In the genomic region with DNA sequence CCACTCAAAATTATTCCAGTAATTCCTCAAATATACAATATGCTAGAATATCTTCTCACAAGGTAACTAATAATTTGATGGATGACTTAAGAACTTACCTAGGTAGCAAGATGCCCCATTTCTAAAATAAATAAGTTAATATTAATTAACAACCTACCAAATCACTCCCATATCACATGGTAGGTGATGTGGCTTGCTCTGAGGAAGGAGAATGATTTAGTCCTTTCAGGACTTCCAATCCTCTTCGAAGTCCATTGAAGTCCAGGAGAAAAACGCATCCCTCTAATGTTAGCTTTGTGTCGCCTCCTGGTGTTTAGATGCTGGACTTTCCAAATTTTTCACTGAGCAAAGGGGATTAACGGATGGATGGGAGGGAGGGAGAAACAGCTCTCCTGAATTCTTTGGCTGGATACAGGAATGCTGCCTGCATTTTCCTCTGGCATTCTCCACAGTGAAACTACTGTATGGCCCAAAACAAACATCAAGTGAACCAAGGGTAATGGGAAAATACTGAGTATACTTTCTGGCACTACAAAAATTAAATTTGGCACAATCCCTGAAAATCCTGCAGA, we compare ENCODE assay signal across 11 cellular contexts. TPM values are rescaled to one million over a fixed set of nuclear protein-coding genes. Genes with fewer than 3 reads are reported as not detected.
A peak's percentile ranks its signal among the peaks of the same experiment; 100 is the strongest.
DNase-seq lines count a peak whose midpoint lies in the region; ATAC-seq and TF ChIP-seq lines count a peak whose summit lies in the region.
"Had no signal": no experiment of that assay in that cellular context is flagged by ENCODE, and none has a peak within 500 bp of the region (broad histone marks: within the 10 kb centered on the region; RNA-seq: fewer than 3 reads in every experiment).

No MANE protein-coding gene starts in this region.

- TF ChIP-seq POLR2A in lower leg skin (IDR thresholded peaks at IDR 0.05) = no peak

- H3K27me3 ChIP-seq in heart right ventricle = no peaks in the 10 kb centered on the region
- H3K27me3 ChIP-seq in tibial artery = no peaks in the 10 kb centered on the region
- H3K27me3 ChIP-seq: BLaER1 treated with 17β-estradiol and CSF1 and Interleukin-3, amounts not matched to agents 10 nM and 100 nM had no signal

- 0 out of 2 replicates have a peak, but pooled peaks have one; percentile 13 for TF ChIP-seq CTCF in WTC11 (IDR thresholded peaks at IDR 0.05)
- peak in 5 of 9 donors; percentile 14 to 43 (median 29) for TF ChIP-seq CTCF in heart right ventricle (IDR thresholded peaks at IDR 0.05)
- TF ChIP-seq CTCF in tibial artery (IDR thresholded peaks at IDR 0.05) = peak; percentile 19 to 30
- no peak for TF ChIP-seq CTCF in lower leg skin (IDR thresholded peaks at IDR 0.05)

- intact Hi-C loops in heart right ventricle (cut with DNase I) = loop anchor here in 4 of 10 donors (5.0 to 10.0 kb wide), 2 partner anchors 132 to 134 kb away; no protein-coding TSS in a partner anchor
- intact Hi-C loops in tibial artery (cut with DNase I; ENCODE audit: low total_unique reads) = no loop called here
- intact Hi-C loops in lower leg skin (cut with DNase I; ENCODE audit: low total_unique reads) = no loop called here

- H3K36me3 ChIP-seq in heart right ventricle (no peaks in the 10 kb centered on the region), tibial artery (no peaks in the 10 kb centered on the region)
- H3K36me3 ChIP-seq: BLaER1 treated with 17β-estradiol and CSF1 and Interleukin-3, amounts not matched to agents 10 nM and 100 nM had no signal

- POLR2A ChIA-PET in WTC11 (lab: Charles Lee) = interaction anchor here (1.0 kb wide), 1 partner anchor 11 kb away, joined by 3 read pairs; no protein-coding TSS in a partner anchor

- peaks cover 35% of the 10 kb centered on the region for H3K4me1 Mint-ChIP-seq in WTC11

- H3K27ac ChIP-seq in heart right ventricle = no peak overlapping the region
- no peak overlapping the region for H3K27ac ChIP-seq in tibial artery
- H3K27ac ChIP-seq: BLaER1 treated with 17β-estradiol and CSF1 and Interleukin-3, amounts not matched to agents 10 nM and 100 nM had no signal

- H3K4me3 Mint-ChIP-seq in WTC11 = no peak overlapping the region
- H3K4me3 Mint-ChIP-seq: activated CD8-positive, alpha-beta T cell treated with anti-CD3 and anti-CD28 coated beads for 36 hours; nephron progenitor cell had no signal

- H3K4me1 ChIP-seq in heart right ventricle (peaks cover 0 to 46% (median 28%) of the 10 kb centered on the region in 9 donors), tibial artery (peaks cover 0 to 48% (median 26%) of the 10 kb centered on the region in 4 donors)

- CTCF ChIA-PET in WTC11 (lab: Charles Lee) = interaction anchor here (0.6 to 3.1 kb wide), 18 partner anchors 9 to 626 kb away, joined by 3 to 19 read pairs (median 4); no protein-coding TSS in a partner anchor

- no peak overlapping the region for H3K27ac Mint-ChIP-seq in WTC11
- H3K27ac Mint-ChIP-seq: activated CD8-positive, alpha-beta T cell treated with anti-CD3 and anti-CD28 coated beads for 36 hours; nephron progenitor cell had no signal

- ATAC-seq in WTC11 (peak; percentile 82), heart right ventricle (peak in 6 of 8 donors; percentile 18 to 72 (median 52)), GM19455 (IDR thresholded peaks at IDR 0.05; ENCODE audit: unreplicated experiment) (no peak)
- ATAC-seq: activated CD8-positive, alpha-beta T cell treated with anti-CD3 and anti-CD28 coated beads for 36 hours had no signal

- no peaks in the 10 kb centered on the region for H3K27me3 Mint-ChIP-seq in WTC11 (ENCODE audit: low read depth)

- H3K9me3 ChIP-seq in heart right ventricle (peaks cover 0 to 5% (median 0%) of the 10 kb centered on the region in 11 donors), tibial artery (no peaks in the 10 kb centered on the region)

- peak; percentile 97 for DNase-seq in SIG-M5 treated with dmso at 0.1 percent for 504 hours (lab: John Stamatoyannopoulos, UW; ENCODE audit: unreplicated experiment)
- no peak for DNase-seq in SIG-M5 (lab: John Stamatoyannopoulos, UW)
- DNase-seq in WTC11 (ENCODE audit: low spot score) = peak; percentile 31
- DNase-seq in heart right ventricle = no peak
- no peak for DNase-seq in tibial artery
- no peak for DNase-seq in stimulated activated CD4-positive, alpha-beta T cell treated with anti-CD3 and anti-CD28 coated beads, Interleukin-1b, Interleukin-23, amount 100 ng/mL, for 48 hours
- DNase-seq in lower leg skin (ENCODE audit: low spot score in 2 of 2) = no peak
- DNase-seq: activated CD8-positive, alpha-beta T cell treated with anti-CD3 and anti-CD28 coated beads for 36 hours; nephron progenitor cell had no signal

- WGBS in heart right ventricle, 2 donors = 67 to 74% methylated on average over 4 of the region's 4 CpGs
- WGBS in lower leg skin, 2 donors = 57 to 71% methylated on average over 4 of the region's 4 CpGs

- H3K36me3 Mint-ChIP-seq in WTC11 = no peaks in the 10 kb centered on the region

- H3K4me3 ChIP-seq in heart right ventricle (no peak overlapping the region), tibial artery (no peak overlapping the region), lower leg skin (ENCODE audit: low read depth, poor library complexity, severe bottlenecking) (no peak overlapping the region)
- H3K4me3 ChIP-seq: BLaER1 treated with 17β-estradiol and CSF1 and Interleukin-3, amounts not matched to agents 10 nM and 100 nM had no signal

- H3K9me3 Mint-ChIP-seq in WTC11 = no peaks in the 10 kb centered on the region
- H3K9me3 Mint-ChIP-seq: activated CD8-positive, alpha-beta T cell treated with anti-CD3 and anti-CD28 coated beads for 36 hours; nephron progenitor cell had no signal

TF ChIP-seq in WTC11, 78 proteins besides CTCF, POLR2A, EP300 and RAD21:
- no peak for TF ChIP-seq TEAD1 (CRISPR knock-in tag; IDR thresholded peaks at IDR 0.05)
- TF ChIP-seq SP1 (CRISPR knock-in tag; conservative IDR thresholded peaks at IDR 0.05) = 0 out of 2 replicates have a peak, but pooled peaks have one; percentile 16

RNA-seq across cellular contexts. Expression of gene PRICKLE2, which starts 58.6 kb away (rescaled TPM):
- total RNA-seq in WTC11 (2021) (4.5 to 5.6 TPM (median 4.7 TPM) in 3 replicates), heart right ventricle (10 to 100 TPM in 4 of 10 donors, 1 to 10 TPM in 6; 6.4 to 12.2 (median 8.4) TPM), lower leg skin (10 to 100 TPM; 10.2 to 18.7 (median 11.7) TPM)
- 1 to 10 TPM; 1.8 to 1.9 TPM for polyA plus RNA-seq in heart right ventricle
- total RNA-seq: activated CD8-positive, alpha-beta T cell treated with anti-CD3 and anti-CD28 coated beads for 36 hours had no signal

Comparison
In these comparisons a context has a peak if more than half of its experiments do, and no peak if none do; other contexts are left out.
1. DNase-seq: peak in SIG-M5 treated with dmso at 0.1 percent for 504 hours (single experiment) and WTC11 (single experiment); none in SIG-M5 (single experiment), heart right ventricle (0 of 2), tibial artery (0 of 2), stimulated activated CD4-positive, alpha-beta T cell treated with anti-CD3 and anti-CD28 coated beads, Interleukin-1b, Interleukin-23, amount 100 ng/mL, for 48 hours (single experiment) and lower leg skin (0 of 2).
2. CTCF ChIP-seq: peak in WTC11 (single experiment), heart right ventricle (5 of 9) and tibial artery (2 of 2); none in lower leg skin (0 of 3).